Comparison of ENCODE assay signal across 19 cellular contexts in the genomic region with DNA sequence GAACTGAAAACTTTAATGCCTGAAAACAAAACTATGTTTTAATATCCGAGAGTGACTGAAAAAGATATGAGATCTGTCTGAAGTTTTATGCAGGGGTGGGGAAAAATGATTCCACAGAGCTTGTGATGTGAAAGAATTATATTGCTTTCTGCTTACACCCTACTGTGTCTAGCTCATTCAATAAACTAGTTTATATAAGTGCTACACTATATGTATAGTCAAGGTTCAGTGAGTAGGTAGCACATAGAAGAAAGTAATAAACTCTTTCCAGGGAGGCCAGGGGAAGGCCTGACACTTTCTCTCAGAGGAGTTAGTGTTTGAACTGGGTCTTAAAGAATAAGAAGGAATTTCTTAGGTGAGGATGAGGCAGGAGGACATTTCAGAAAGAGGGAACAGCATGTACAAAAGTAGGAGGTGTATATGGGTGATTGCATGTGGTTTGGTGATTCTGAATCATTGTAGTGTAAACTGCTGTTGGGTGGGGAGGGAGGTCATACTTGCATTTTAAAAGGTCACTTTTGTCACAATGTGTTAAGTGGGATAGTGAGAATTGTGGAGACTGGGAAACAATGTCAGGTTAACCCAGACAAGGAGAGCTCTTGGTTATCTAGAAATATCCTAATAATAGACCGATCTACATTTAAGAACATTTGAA. TPM values are rescaled to one million over a fixed set of nuclear protein-coding genes. Genes with fewer than 3 reads are reported as not detected.
"Had no signal": no experiment of that assay in that cellular context is flagged by ENCODE, and none has a peak within 500 bp of the region (broad histone marks: within the 10 kb centered on the region; RNA-seq: fewer than 3 reads in every experiment).

No MANE protein-coding gene starts in this region.

- H3K9me3 Mint-ChIP-seq: activated B cell treated with CpG ODN at 0.5 μM for 24 hours; activated T-cell treated with anti-CD3 and anti-CD28 coated beads, Interleukin-2, amount 50 U/mL, for 4 hours had no signal

- H3K4me2 ChIP-seq: smooth muscle cell had no signal

- FAIRE-seq: TTC549, urothelium cell line had no signal

- H3K4me3 ChIP-seq: gastrocnemius medialis, heart right ventricle, lower lobe of right lung, smooth muscle cell, thoracic aorta had no signal

- H3K27me3 ChIP-seq: gastrocnemius medialis, heart right ventricle had no signal

- H3K9me3 ChIP-seq: gastrocnemius medialis, heart right ventricle, lower lobe of right lung, thoracic aorta had no signal

- H3K4me3 Mint-ChIP-seq: activated B cell treated with CpG ODN at 0.5 μM for 24 hours; activated T-cell treated with anti-CD3 and anti-CD28 coated beads, Interleukin-2, amount 50 U/mL, for 4 hours; nephron progenitor cell had no signal

- H3K4me1 Mint-ChIP-seq: activated B cell treated with CpG ODN at 0.5 μM for 24 hours had no signal

- H3K27me3 Mint-ChIP-seq: progenitor cell of endocrine pancreas had no signal

- DNase-seq: activated B cell treated with CpG ODN at 0.5 μM for 24 hours; activated gamma-delta T cell treated with Interleukin-2 at 50 U/mL for 16 hours; activated T-cell treated with anti-CD3 and anti-CD28 coated beads, Interleukin-2, amount 50 U/mL, for 4 hours; erythroblast; gastrocnemius medialis; heart right ventricle; lower lobe of right lung; nephron progenitor cell; occipital lobe; right cardiac atrium; stimulated activated CD4-positive, alpha-beta T cell treated with anti-CD3 and anti-CD28 coated beads, Interleukin-4, amount 100 ng/mL, for 4 hours; stimulated activated CD8-positive, alpha-beta memory T cell treated with anti-CD3 and anti-CD28 coated beads, Interleukin-4, amount 100 ng/mL, for 48 hours had no signal

- H3K4me1 ChIP-seq: gastrocnemius medialis, heart right ventricle, lower lobe of right lung had no signal

- H3K27ac ChIP-seq: gastrocnemius medialis, heart right ventricle, lower lobe of right lung, thoracic aorta had no signal

- H3K27ac Mint-ChIP-seq: activated B cell treated with CpG ODN at 0.5 μM for 24 hours, nephron progenitor cell, progenitor cell of endocrine pancreas had no signal

- H3K36me3 ChIP-seq: gastrocnemius medialis, heart right ventricle, lower lobe of right lung, thoracic aorta had no signal

- ATAC-seq: gastrocnemius medialis, lower lobe of right lung, right cardiac atrium had no signal

RNA-seq across cellular contexts. Expression of a gene that starts 25.1 kb away (rescaled TPM):
- total RNA-seq: activated B cell treated with CpG ODN at 0.5 μM for 24 hours; activated T-cell treated with anti-CD3 and anti-CD28 coated beads, Interleukin-2, amount 50 U/mL, for 4 hours; gastrocnemius medialis; heart right ventricle; lower lobe of right lung; occipital lobe; progenitor cell of endocrine pancreas; right cardiac atrium; T-helper 2 cell treated with Interferon-gamma antibody and Interleukin-4, amounts not matched to agents 100 ng/mL and 5 ng/mL, for 36 hours; thoracic aorta had no signal
- polyA plus RNA-seq: adipose tissue, heart right ventricle, right cardiac atrium, smooth muscle cell had no signal

RNA-seq across cellular contexts. Expression of a gene that starts 39.0 kb away (rescaled TPM):
- total RNA-seq: activated B cell treated with CpG ODN at 0.5 μM for 24 hours, gastrocnemius medialis, occipital lobe, progenitor cell of endocrine pancreas, smooth muscle cell had no signal
- polyA plus RNA-seq: smooth muscle cell had no signal
